1 cellular context compared by ENCODE assay signal in the genomic region with DNA sequence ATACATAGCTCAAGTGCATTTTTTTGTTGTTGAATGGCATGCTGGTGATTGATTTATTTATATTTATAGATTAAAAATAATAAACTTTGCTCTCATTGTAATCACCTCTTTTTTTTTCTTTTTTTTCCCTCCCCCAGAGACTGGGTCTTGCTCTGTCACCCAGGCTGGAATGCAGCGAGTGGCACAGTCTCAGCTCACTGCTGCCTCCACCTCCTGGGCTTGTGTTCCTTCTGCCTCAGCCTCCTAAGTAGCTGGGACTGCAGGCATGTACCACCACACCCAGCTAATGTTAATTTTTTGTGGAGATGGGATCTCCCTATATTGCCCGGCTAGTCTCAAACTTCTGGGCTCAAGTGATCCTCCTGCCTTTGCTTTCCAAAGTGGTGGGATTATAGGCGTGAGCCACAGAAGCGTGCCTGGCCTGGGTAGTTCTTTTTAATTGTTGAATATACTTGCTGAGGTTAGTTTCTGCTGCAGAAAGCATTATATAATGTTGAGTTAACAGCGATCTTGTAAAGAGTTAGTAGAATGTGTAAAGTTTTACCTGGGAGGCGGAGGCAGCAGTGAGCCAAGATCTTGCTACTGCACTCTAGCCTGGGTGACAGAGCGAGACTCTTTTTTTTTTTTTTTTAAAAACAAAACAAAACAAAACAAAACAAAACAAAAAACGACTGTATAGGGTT.
TF ChIP-seq lines count a peak whose summit lies in the region.

No MANE protein-coding gene starts in this region.

TF ChIP-seq in HEK293, 187 proteins besides CTCF, POLR2A, EP300 and RAD21 (continued from another document):
- TF ChIP-seq, protein P1, sequence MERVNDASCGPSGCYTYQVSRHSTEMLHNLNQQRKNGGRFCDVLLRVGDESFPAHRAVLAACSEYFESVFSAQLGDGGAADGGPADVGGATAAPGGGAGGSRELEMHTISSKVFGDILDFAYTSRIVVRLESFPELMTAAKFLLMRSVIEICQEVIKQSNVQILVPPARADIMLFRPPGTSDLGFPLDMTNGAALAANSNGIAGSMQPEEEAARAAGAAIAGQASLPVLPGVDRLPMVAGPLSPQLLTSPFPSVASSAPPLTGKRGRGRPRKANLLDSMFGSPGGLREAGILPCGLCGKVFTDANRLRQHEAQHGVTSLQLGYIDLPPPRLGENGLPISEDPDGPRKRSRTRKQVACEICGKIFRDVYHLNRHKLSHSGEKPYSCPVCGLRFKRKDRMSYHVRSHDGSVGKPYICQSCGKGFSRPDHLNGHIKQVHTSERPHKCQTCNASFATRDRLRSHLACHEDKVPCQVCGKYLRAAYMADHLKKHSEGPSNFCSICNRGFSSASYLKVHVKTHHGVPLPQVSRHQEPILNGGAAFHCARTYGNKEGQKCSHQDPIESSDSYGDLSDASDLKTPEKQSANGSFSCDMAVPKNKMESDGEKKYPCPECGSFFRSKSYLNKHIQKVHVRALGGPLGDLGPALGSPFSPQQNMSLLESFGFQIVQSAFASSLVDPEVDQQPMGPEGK (tag by site-specific recombination; IDR thresholded peaks at IDR 0.05) = no peak
- TF ChIP-seq, protein P2, sequence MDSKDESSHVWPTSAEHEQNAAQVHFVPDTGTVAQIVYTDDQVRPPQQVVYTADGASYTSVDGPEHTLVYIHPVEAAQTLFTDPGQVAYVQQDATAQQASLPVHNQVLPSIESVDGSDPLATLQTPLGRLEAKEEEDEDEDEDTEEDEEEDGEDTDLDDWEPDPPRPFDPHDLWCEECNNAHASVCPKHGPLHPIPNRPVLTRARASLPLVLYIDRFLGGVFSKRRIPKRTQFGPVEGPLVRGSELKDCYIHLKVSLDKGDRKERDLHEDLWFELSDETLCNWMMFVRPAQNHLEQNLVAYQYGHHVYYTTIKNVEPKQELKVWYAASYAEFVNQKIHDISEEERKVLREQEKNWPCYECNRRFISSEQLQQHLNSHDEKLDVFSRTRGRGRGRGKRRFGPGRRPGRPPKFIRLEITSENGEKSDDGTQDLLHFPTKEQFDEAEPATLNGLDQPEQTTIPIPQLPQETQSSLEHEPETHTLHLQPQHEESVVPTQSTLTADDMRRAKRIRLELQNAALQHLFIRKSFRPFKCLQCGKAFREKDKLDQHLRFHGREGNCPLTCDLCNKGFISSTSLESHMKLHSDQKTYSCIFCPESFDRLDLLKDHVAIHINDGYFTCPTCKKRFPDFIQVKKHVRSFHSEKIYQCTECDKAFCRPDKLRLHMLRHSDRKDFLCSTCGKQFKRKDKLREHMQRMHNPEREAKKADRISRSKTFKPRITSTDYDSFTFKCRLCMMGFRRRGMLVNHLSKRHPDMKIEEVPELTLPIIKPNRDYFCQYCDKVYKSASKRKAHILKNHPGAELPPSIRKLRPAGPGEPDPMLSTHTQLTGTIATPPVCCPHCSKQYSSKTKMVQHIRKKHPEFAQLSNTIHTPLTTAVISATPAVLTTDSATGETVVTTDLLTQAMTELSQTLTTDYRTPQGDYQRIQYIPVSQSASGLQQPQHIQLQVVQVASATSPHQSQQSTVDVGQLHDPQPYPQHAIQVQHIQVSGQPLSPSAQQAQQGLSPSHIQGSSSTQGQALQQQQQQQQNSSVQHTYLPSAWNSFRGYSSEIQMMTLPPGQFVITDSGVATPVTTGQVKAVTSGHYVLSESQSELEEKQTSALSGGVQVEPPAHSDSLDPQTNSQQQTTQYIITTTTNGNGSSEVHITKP (tag by site-specific recombination; IDR thresholded peaks at IDR 0.05) = peak; percentile 83
- no peak for TF ChIP-seq KLF9 (tag by site-specific recombination; IDR thresholded peaks at IDR 0.05; ENCODE audit: low read depth)
